In genomic region chr2:240530181-240530580, GRCh38 we compare ENCODE assay signal across 26 cellular contexts.
"Had no signal": no experiment of that assay in that cellular context is flagged by ENCODE, and none has a peak within 500 bp of the region (broad histone marks: within the 10 kb centered on the region; RNA-seq: fewer than 3 reads in every experiment).

No MANE protein-coding gene starts in this region.

- H3K27ac Mint-ChIP-seq: activated CD4-positive, alpha-beta T cell treated with anti-CD3 and anti-CD28 coated beads for 36 hours; activated CD4-positive, alpha-beta T cell treated with anti-CD3 and anti-CD28 coated beads, Interleukin-2, amount 10 ng/mL, durations not matched to agents 7 days and 5 days; activated naive CD4-positive, alpha-beta T cell treated with anti-CD3 and anti-CD28 coated beads for 36 hours; activated T-helper 2 cell treated with anti-CD3 and anti-CD28 coated beads, Interferon-gamma antibody, Interleukin-2, Interleukin-4, amounts not matched to agents 10 μg/mL and 5 μg/mL and 100 μg/mL, durations not matched to agents 14 hours and 24 hours and 36 hours; T-helper 1 cell treated with Interleukin-12 subunit alpha and Interleukin-12 subunit beta and Interleukin-4 antibody, amounts not matched to agents 30 μg/mL and 1 μg/mL, for 36 hours; T-helper 2 cell treated with Interferon-gamma antibody and Interleukin-4, amounts not matched to agents 5 μg/mL and 100 μg/mL, for 36 hours; WTC11 had no signal

- H3K4me1 Mint-ChIP-seq: activated CD4-positive, alpha-beta T cell treated with anti-CD3 and anti-CD28 coated beads for 36 hours; activated CD4-positive, alpha-beta T cell treated with anti-CD3 and anti-CD28 coated beads, Interleukin-2, amount 10 ng/mL, durations not matched to agents 7 days and 5 days; WTC11 had no signal

- H3K27me3 Mint-ChIP-seq: activated CD4-positive, alpha-beta T cell treated with anti-CD3 and anti-CD28 coated beads for 36 hours; activated CD4-positive, alpha-beta T cell treated with anti-CD3 and anti-CD28 coated beads, Interleukin-2, amount 10 ng/mL, durations not matched to agents 7 days and 5 days had no signal

- DNase-seq: activated CD4-positive, alpha-beta T cell treated with anti-CD3 and anti-CD28 coated beads for 36 hours; activated CD4-positive, alpha-beta T cell treated with anti-CD3 and anti-CD28 coated beads, Interleukin-2, amount 10 ng/mL, durations not matched to agents 7 days and 5 days; activated CD4-positive, alpha-beta T cell treated with anti-CD3 and anti-CD28 coated beads, Interleukin-2, amount 50 U/mL, for 48 hours; activated gamma-delta T cell; activated naive CD4-positive, alpha-beta T cell treated with anti-CD3 and anti-CD28 coated beads for 36 hours; body of pancreas; Kasumi-1; KG1; MG63; NCI-H1048; NCI-H1105 treated with DMSO at 0.1 percent for 48 hours; NCI-H1436; NCI-H1694; NCI-H1930; NCI-H2081 treated with DMSO at 0.1 percent for 48 hours; NCI-H345; NCI-H524 treated with DMSO at 0.1 percent for 48 hours; SHP77; SK-N-SH had no signal

- ATAC-seq: activated CD4-positive, alpha-beta T cell treated with anti-CD3 and anti-CD28 coated beads for 36 hours; activated CD4-positive, CD25-positive, alpha-beta regulatory T cell treated with anti-CD3 and anti-CD28 coated beads, Interleukin-2, amount 50 U/mL, for 24 hours; activated naive CD4-positive, alpha-beta T cell treated with anti-CD3 and anti-CD28 coated beads, Interleukin-2, amount 50 U/mL, for 72 hours; body of pancreas; Panc1; WTC11 had no signal

- H3K4me3 Mint-ChIP-seq: activated CD4-positive, alpha-beta T cell treated with anti-CD3 and anti-CD28 coated beads for 36 hours; activated CD4-positive, alpha-beta T cell treated with anti-CD3 and anti-CD28 coated beads, Interleukin-2, amount 10 ng/mL, durations not matched to agents 7 days and 5 days; activated naive CD4-positive, alpha-beta T cell treated with anti-CD3 and anti-CD28 coated beads for 36 hours; T-helper 1 cell treated with Interleukin-12 subunit alpha and Interleukin-12 subunit beta and Interleukin-4 antibody, amounts not matched to agents 30 μg/mL and 1 μg/mL, for 36 hours; T-helper 2 cell treated with Interferon-gamma antibody and Interleukin-4, amounts not matched to agents 5 μg/mL and 100 μg/mL, for 36 hours; WTC11 had no signal
